ENCODE assay signal across 13 cellular contexts in the genomic region with DNA sequence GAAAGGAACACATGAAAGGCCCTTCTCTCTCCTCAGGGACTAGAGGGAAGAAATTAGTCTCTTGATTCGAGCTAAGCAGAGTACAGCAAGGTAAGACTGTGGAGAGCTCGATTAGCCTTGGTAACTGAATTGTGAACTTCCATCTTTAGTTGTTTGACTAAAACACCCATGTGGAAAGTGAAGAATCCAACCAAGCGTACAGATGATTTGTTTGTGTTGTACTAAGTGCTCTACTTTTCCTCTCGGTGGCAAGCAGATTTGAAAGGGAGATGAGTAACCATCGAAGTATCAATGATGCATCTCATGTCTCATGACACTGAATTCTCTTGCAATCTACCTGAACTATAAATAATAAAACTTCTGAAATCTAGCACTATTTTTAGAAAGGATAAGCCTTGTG.
DNase-seq lines count a peak whose midpoint lies in the region; ATAC-seq and TF ChIP-seq lines count a peak whose summit lies in the region.
"Had no signal": no experiment of that assay in that cellular context is flagged by ENCODE, and none has a peak within 500 bp of the region (broad histone marks: within the 10 kb centered on the region; RNA-seq: fewer than 3 reads in every experiment).

No MANE protein-coding gene starts in this region.

- TF ChIP-seq CTCF in glutamatergic neuron (IDR thresholded peaks at IDR 0.05; ENCODE audit: partially characterized antibody, unreplicated experiment): no peak
- no peak for TF ChIP-seq CTCF in lower lobe of right lung (IDR thresholded peaks at IDR 0.05)

- H3K27ac ChIP-seq in lower lobe of right lung: no peak overlapping the region
- H3K27ac ChIP-seq: prostate gland had no signal

- intact Hi-C loops in lower lobe of right lung (cut with DNase I): no loop called here

- peak; percentile 80 for ATAC-seq in GM18867 (IDR thresholded peaks at IDR 0.05; ENCODE audit: unreplicated experiment)
- peak; percentile 75 for ATAC-seq in GM21786 (IDR thresholded peaks at IDR 0.05; ENCODE audit: unreplicated experiment)
- ATAC-seq in HG03460 (IDR thresholded peaks at IDR 0.05; ENCODE audit: unreplicated experiment): peak; percentile 75
- peak; percentile 78 for ATAC-seq in memory B cell (ENCODE audit: low read depth)
- no peak for ATAC-seq in lower lobe of right lung
- ATAC-seq in activated T-cell treated with anti-CD3 and anti-CD28 coated beads, Interleukin-2, amount 50 U/mL, for 72 hours (replicated peaks in 1 of 2): no peak
- ATAC-seq: left ventricle myocardium superior had no signal

- H3K27ac Mint-ChIP-seq in memory B cell (peak overlapping the region; percentile 92), glutamatergic neuron (ENCODE audit: unreplicated experiment) (no peak overlapping the region)
- H3K27ac Mint-ChIP-seq in activated T-cell treated with anti-CD3 and anti-CD28 coated beads, Interleukin-2, amount 50 U/mL, for 72 hours: no peak overlapping the region
- H3K27ac Mint-ChIP-seq: activated T-cell treated with anti-CD3 and anti-CD28 coated beads, Interleukin-2, amount 50 U/mL, for 24 hours; CD4-positive, alpha-beta memory T cell had no signal

- H3K36me3 Mint-ChIP-seq in memory B cell: peaks cover 2% of the 10 kb centered on the region
- no peaks in the 10 kb centered on the region for H3K36me3 Mint-ChIP-seq in glutamatergic neuron (ENCODE audit: unreplicated experiment)
- no peaks in the 10 kb centered on the region for H3K36me3 Mint-ChIP-seq in activated T-cell treated with anti-CD3 and anti-CD28 coated beads, Interleukin-2, amount 50 U/mL, for 72 hours (ENCODE audit: insufficient read depth in 2 of 2)
- H3K36me3 Mint-ChIP-seq: CD4-positive, alpha-beta memory T cell had no signal

- peaks cover 49% of the 10 kb centered on the region for H3K4me1 ChIP-seq in lower lobe of right lung

- H3K4me3 Mint-ChIP-seq in memory B cell (peak overlapping the region; percentile 60), glutamatergic neuron (ENCODE audit: unreplicated experiment) (no peak overlapping the region)
- H3K4me3 Mint-ChIP-seq in activated T-cell treated with anti-CD3 and anti-CD28 coated beads, Interleukin-2, amount 50 U/mL, for 72 hours: no peak overlapping the region
- H3K4me3 Mint-ChIP-seq: activated T-cell treated with anti-CD3 and anti-CD28 coated beads, Interleukin-2, amount 50 U/mL, for 24 hours; CD4-positive, alpha-beta memory T cell had no signal

- H3K4me1 Mint-ChIP-seq in memory B cell (peaks cover 40% of the 10 kb centered on the region), glutamatergic neuron (ENCODE audit: low read depth, unreplicated experiment) (peaks cover 15% of the 10 kb centered on the region)
- H3K4me1 Mint-ChIP-seq in activated T-cell treated with anti-CD3 and anti-CD28 coated beads, Interleukin-2, amount 50 U/mL, for 72 hours (ENCODE audit: low read depth): no peaks in the 10 kb centered on the region
- H3K4me1 Mint-ChIP-seq: CD4-positive, alpha-beta memory T cell had no signal

- no peaks in the 10 kb centered on the region for H3K9me3 Mint-ChIP-seq in memory B cell
- H3K9me3 Mint-ChIP-seq in glutamatergic neuron (ENCODE audit: unreplicated experiment): peaks cover 6% of the 10 kb centered on the region
- no peaks in the 10 kb centered on the region for H3K9me3 Mint-ChIP-seq in activated T-cell treated with anti-CD3 and anti-CD28 coated beads, Interleukin-2, amount 50 U/mL, for 72 hours
- H3K9me3 Mint-ChIP-seq: activated T-cell treated with anti-CD3 and anti-CD28 coated beads, Interleukin-2, amount 50 U/mL, for 24 hours had no signal

- H3K9me3 ChIP-seq in lower lobe of right lung: no peaks in the 10 kb centered on the region
- H3K9me3 ChIP-seq: prostate gland had no signal

- no peak overlapping the region for H3K4me3 ChIP-seq in lower lobe of right lung
- H3K4me3 ChIP-seq: prostate gland had no signal

- H3K36me3 ChIP-seq in lower lobe of right lung: no peaks in the 10 kb centered on the region
- H3K36me3 ChIP-seq: prostate gland had no signal

- DNase-seq in memory B cell (ENCODE audit: low spot score in 2 of 2) (peak in 1 of 2 donors; percentile 36), glutamatergic neuron (no peak), lower lobe of right lung (no peak), DMS 273 treated with DMSO at 0.1 percent for 48 hours (lab: John Stamatoyannopoulos, UW) (no peak)
- no peak for DNase-seq in activated T-cell treated with anti-CD3 and anti-CD28 coated beads, Interleukin-2, amount 50 U/mL, for 72 hours
- DNase-seq: activated T-cell treated with anti-CD3 and anti-CD28 coated beads, Interleukin-2, amount 50 U/mL, for 24 hours; CD4-positive, alpha-beta memory T cell; left ventricle myocardium superior; NCI-H1694 treated with DMSO at 0.1 percent for 48 hours had no signal

- no peaks in the 10 kb centered on the region for H3K27me3 Mint-ChIP-seq in memory B cell
- peaks cover 6% of the 10 kb centered on the region for H3K27me3 Mint-ChIP-seq in glutamatergic neuron (ENCODE audit: unreplicated experiment)
- no peaks in the 10 kb centered on the region for H3K27me3 Mint-ChIP-seq in activated T-cell treated with anti-CD3 and anti-CD28 coated beads, Interleukin-2, amount 50 U/mL, for 72 hours (ENCODE audit: low read depth)
- H3K27me3 Mint-ChIP-seq: CD4-positive, alpha-beta memory T cell had no signal

- H3K27me3 ChIP-seq in lower lobe of right lung (ENCODE audit: low read depth): no peaks in the 10 kb centered on the region

Comparison
In these comparisons a context has a peak if more than half of its experiments do, and no peak if none do; other contexts are left out.
1. ATAC-seq: peak in GM18867 (single experiment), GM21786 (single experiment), HG03460 (single experiment) and memory B cell (single experiment); none in lower lobe of right lung (0 of 2) and activated T-cell treated with anti-CD3 and anti-CD28 coated beads, Interleukin-2, amount 50 U/mL, for 72 hours (0 of 2).